ENCODE assay signal across 8 cellular contexts in genomic region chr2:231463698-231464575, GRCh38. TPM values are rescaled to one million over a fixed set of nuclear protein-coding genes. Genes with fewer than 3 reads are reported as not detected.
DNase-seq lines count a peak whose midpoint lies in the region; ATAC-seq and TF ChIP-seq lines count a peak whose summit lies in the region.

NCL (minus strand) TSS chr2:231464484; CDS start chr2:231464353, 131 bp downstream.

- no peak for TF ChIP-seq CTCF in PC-3 (conservative IDR thresholded peaks at IDR 0.05; ENCODE audit: low read depth, low read length)
- no peak for TF ChIP-seq CTCF in esophagus muscularis mucosa (IDR thresholded peaks at IDR 0.05)
- TF ChIP-seq CTCF in natural killer cell (IDR thresholded peaks at IDR 0.05): no peak

- H3K27ac ChIP-seq in PC-3 (ENCODE audit: low read length) (peak within 1 kb of the TSS; percentile 85), esophagus muscularis mucosa (replicated peaks in 1 of 4) (peak within 1 kb of the TSS; percentile 92 to 99 (median 97))

- H3K4me1 ChIP-seq in PC-3 (ENCODE audit: insufficient read depth, low read length) (peaks cover 22% of the 10 kb centered on the region), esophagus muscularis mucosa (peaks cover 24 to 50% (median 47%) of the 10 kb centered on the region in 4 donors)

- under 1% methylated on average over 44 of the region's 102 CpGs for WGBS in esophagus muscularis mucosa

- ATAC-seq in GM21526 (IDR thresholded peaks at IDR 0.05; ENCODE audit: low FRiP score, unreplicated experiment) (peak; percentile 87), PC-3 (peak; percentile 95), natural killer cell (peak; percentile 61 to 74 (median 64))

- H3K9me3 ChIP-seq in PC-3 (ENCODE audit: low read length) (no peaks in the 10 kb centered on the region), esophagus muscularis mucosa (no peaks in the 10 kb centered on the region)

- H3K9ac ChIP-seq in PC-3 (ENCODE audit: low read length): peak within 1 kb of the TSS; percentile 100

- peaks cover 52 to 58% of the 10 kb centered on the region in 2 donors for H3K4me1 Mint-ChIP-seq in natural killer cell

- CTCF ChIA-PET in PC-3 (lab: Charles Lee): interaction anchor here (0.5 to 1.0 kb wide), 2 partner anchors 19 to 53 kb away, joined by 3 to 5 read pairs; no protein-coding TSS in a partner anchor

- peak; percentile 90 for TF ChIP-seq POLR2A in esophagus muscularis mucosa (IDR thresholded peaks at IDR 0.05; ENCODE audit: low read depth)

- POLR2A ChIA-PET in PC-3 (lab: Charles Lee; ENCODE audit: unreplicated experiment): interaction anchor here (0.5 to 1.1 kb wide), 12 partner anchors 9 to 813 kb away, joined by 3 to 7 read pairs (median 4); partner anchors contain the start of gene ITM2C

- H3K79me2 ChIP-seq in PC-3 (ENCODE audit: low read length): peaks cover 63% of the 10 kb centered on the region

- DNase-seq in DMS114 treated with DMSO at 0.1 percent for 48 hours (lab: John Stamatoyannopoulos, UW; ENCODE audit: unreplicated experiment): peak; percentile 70
- peak; percentile 41 for DNase-seq in HuH-7.5 (ENCODE audit: low spot score)
- DNase-seq in PC-3: peak; percentile 96
- DNase-seq in activated T-cell treated with anti-CD3 and anti-CD28 coated beads, Interleukin-2, amount 50 U/mL, for 1 hour: peak; percentile 83
- no peak for DNase-seq in esophagus muscularis mucosa (ENCODE audit: extremely low spot score)
- DNase-seq in natural killer cell: peak; percentile 73
- DNase-seq in stimulated activated naive CD4-positive, alpha-beta T cell treated with Interleukin-2 at 50 U/mL for 16 hours (lab: John Stamatoyannopoulos, UW): peak; percentile 89

- peak within 1 kb of the TSS; percentile 92 for H3K4me3 Mint-ChIP-seq in natural killer cell

- H3F3A ChIP-seq in PC-3 (ENCODE audit: low read length, unreplicated experiment): peaks cover 25% of the 10 kb centered on the region

- intact Hi-C loops in PC-3 (cut with micrococcal nuclease): loop anchor here (2.0 kb wide), 1 partner anchor 51 kb away; no protein-coding TSS in a partner anchor
- intact Hi-C loops in esophagus muscularis mucosa (cut with DNase I): no loop called here
- intact Hi-C loops in natural killer cell (cut with micrococcal nuclease): loop anchor here (2.0 to 5.0 kb wide), 3 partner anchors 51 to 243 kb away; partner anchors contain the start of gene PTMA

- no peaks in the 10 kb centered on the region for H3K9me2 ChIP-seq in PC-3 (replicated peaks; ENCODE audit: low read length)

- peak within 1 kb of the TSS; percentile 96 for H3K4me2 ChIP-seq in PC-3 (ENCODE audit: low read length)

- no peaks in the 10 kb centered on the region for H3K9me3 Mint-ChIP-seq in natural killer cell

- H3K36me3 ChIP-seq in PC-3 (ENCODE audit: low read depth, low read length) (peaks cover 45% of the 10 kb centered on the region), esophagus muscularis mucosa (peaks cover 33 to 40% (median 39%) of the 10 kb centered on the region in 4 donors)

- peaks cover 48% of the 10 kb centered on the region for H4K20me1 ChIP-seq in PC-3 (ENCODE audit: low read length)

- H3K27me3 ChIP-seq in PC-3 (ENCODE audit: low read length) (no peaks in the 10 kb centered on the region), esophagus muscularis mucosa (no peaks in the 10 kb centered on the region)

- TSS peak; percentile 30 for BruUV-seq in PC-3 (replicated peaks; lab: Mats Ljungman, UMichigan)

- peak within 1 kb of the TSS; percentile 91 for H2AFZ ChIP-seq in PC-3 (ENCODE audit: low read length)

- no peak for TF ChIP-seq EP300 in esophagus muscularis mucosa (IDR thresholded peaks at IDR 0.05)

- no peaks in the 10 kb centered on the region for H3K27me3 Mint-ChIP-seq in natural killer cell (ENCODE audit: low read depth in 2 of 2)

- H3K4me3 ChIP-seq in PC-3 (ENCODE audit: low read length) (peak within 1 kb of the TSS; percentile 94), esophagus muscularis mucosa (peak within 1 kb of the TSS; percentile 70 to 94 (median 88))

- peak within 1 kb of the TSS; percentile 99 to 100 for H3K27ac Mint-ChIP-seq in natural killer cell

- peaks cover 28% of the 10 kb centered on the region for H3K36me3 Mint-ChIP-seq in natural killer cell

RNA-seq across cellular contexts. Expression of gene NCL, which starts in this region (rescaled TPM):
- total RNA-seq in PC-3 (2014; rRNA removed): 430 and 507 TPM in 2 replicates
- total RNA-seq in esophagus muscularis mucosa: 100 to 1,000 TPM; 120 to 238 (median 161) TPM
- total RNA-seq in natural killer cell: 100 to 1,000 TPM; 485 to 540 (median 529) TPM
